ENCODE assay signal across 12 cellular contexts in the genomic region with DNA sequence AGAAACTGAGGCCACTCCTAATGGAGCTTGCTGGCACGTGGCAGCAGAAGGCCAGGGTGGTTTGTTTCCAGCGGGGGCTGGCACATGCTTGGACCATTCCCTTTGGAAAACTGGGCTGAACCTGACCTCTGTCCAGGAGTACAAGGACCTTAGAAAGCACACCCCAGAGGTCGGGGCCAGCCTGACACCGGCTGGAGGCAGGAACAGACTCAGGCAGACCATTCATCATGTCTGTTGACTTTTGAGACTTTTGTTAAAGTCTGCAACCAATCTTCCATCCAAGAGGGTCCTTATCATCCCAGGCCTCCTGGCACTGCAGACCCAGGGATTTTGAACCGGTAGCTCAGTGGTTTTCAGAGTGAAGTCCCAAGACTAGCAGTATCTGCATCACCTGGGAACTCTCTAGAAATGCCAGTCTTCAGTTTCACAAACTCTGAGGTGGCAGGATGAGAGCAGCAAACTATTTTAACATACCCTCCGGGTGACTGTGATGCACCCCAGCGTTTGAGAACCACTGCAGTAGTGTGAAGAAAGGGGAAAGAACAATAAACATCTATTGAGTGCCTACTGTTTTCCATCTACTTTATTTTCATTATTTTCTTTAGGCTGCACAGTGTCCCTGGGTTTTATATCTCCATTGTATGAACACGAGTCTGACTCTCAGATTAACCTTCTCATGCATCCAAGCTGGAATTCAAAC.
DNase-seq lines count a peak whose midpoint lies in the region; ATAC-seq lines count a peak whose summit lies in the region.
"Had no signal": no experiment of that assay in that cellular context is flagged by ENCODE, and none has a peak within 500 bp of the region (broad histone marks: within the 10 kb centered on the region; RNA-seq: fewer than 3 reads in every experiment).

No MANE protein-coding gene starts in this region.

- H3K27ac Mint-ChIP-seq in activated CD4-positive, alpha-beta T cell treated with anti-CD3 and anti-CD28 coated beads, Interleukin-2, amount 10 ng/mL, durations not matched to agents 7 days and 5 days: peak overlapping the region; percentile 89
- peak overlapping the region; percentile 95 for H3K27ac Mint-ChIP-seq in activated CD4-positive, alpha-beta memory T cell treated with anti-CD3 and anti-CD28 coated beads, Interleukin-2, amount 10 ng/mL, durations not matched to agents 7 days and 5 days

- peaks cover 3% of the 10 kb centered on the region for H3K36me3 Mint-ChIP-seq in activated CD4-positive, alpha-beta T cell treated with anti-CD3 and anti-CD28 coated beads, Interleukin-2, amount 10 ng/mL, durations not matched to agents 7 days and 5 days (ENCODE audit: low read depth)
- no peaks in the 10 kb centered on the region for H3K36me3 Mint-ChIP-seq in activated CD4-positive, alpha-beta memory T cell treated with anti-CD3 and anti-CD28 coated beads, Interleukin-2, amount 10 ng/mL, durations not matched to agents 7 days and 5 days (ENCODE audit: low read depth)

- POLR2A ChIA-PET in activated CD4-positive, alpha-beta T cell treated with anti-CD3 and anti-CD28 coated beads, Interleukin-2, amount 10 ng/mL, durations not matched to agents 7 days and 5 days (lab: Charles Lee): interaction anchor here (0.5 kb wide), 1 partner anchor 171 kb away, joined by 9 read pairs; no protein-coding TSS in a partner anchor
- POLR2A ChIA-PET in activated CD4-positive, alpha-beta memory T cell treated with anti-CD3 and anti-CD28 coated beads, Interleukin-2, amount 10 ng/mL, durations not matched to agents 7 days and 5 days (lab: Charles Lee): no interaction called here

- no peak overlapping the region for H3K4me3 Mint-ChIP-seq in activated CD4-positive, alpha-beta T cell treated with anti-CD3 and anti-CD28 coated beads, Interleukin-2, amount 10 ng/mL, durations not matched to agents 7 days and 5 days
- no peak overlapping the region for H3K4me3 Mint-ChIP-seq in activated CD4-positive, alpha-beta memory T cell treated with anti-CD3 and anti-CD28 coated beads, Interleukin-2, amount 10 ng/mL, durations not matched to agents 7 days and 5 days

- ATAC-seq in left lobe of liver (peak; percentile 89), GM21528 (IDR thresholded peaks at IDR 0.05; ENCODE audit: low FRiP score, unreplicated experiment) (no peak), HG03457 (IDR thresholded peaks at IDR 0.05; ENCODE audit: unreplicated experiment) (no peak)
- peak; percentile 23 for ATAC-seq in stimulated activated naive CD8-positive, alpha-beta T cell treated with anti-CD3 and anti-CD28 coated beads, Interleukin-15, Interleukin-2, amounts not matched to agents 100 U/mL and 50 U/mL, for 24 hours

- H3K9me3 Mint-ChIP-seq in activated CD4-positive, alpha-beta T cell treated with anti-CD3 and anti-CD28 coated beads, Interleukin-2, amount 10 ng/mL, durations not matched to agents 7 days and 5 days: no peaks in the 10 kb centered on the region
- no peaks in the 10 kb centered on the region for H3K9me3 Mint-ChIP-seq in activated CD4-positive, alpha-beta memory T cell treated with anti-CD3 and anti-CD28 coated beads, Interleukin-2, amount 10 ng/mL, durations not matched to agents 7 days and 5 days

- DNase-seq in activated CD4-positive, alpha-beta T cell treated with anti-CD3 and anti-CD28 coated beads, Interleukin-2, amount 10 ng/mL, durations not matched to agents 7 days and 5 days: no peak
- no peak for DNase-seq in activated CD4-positive, alpha-beta T cell treated with anti-CD3 and anti-CD28 coated beads, Interleukin-2, amount 50 U/mL, for 4 hours
- DNase-seq in activated CD4-positive, alpha-beta memory T cell treated with anti-CD3 and anti-CD28 coated beads, Interleukin-2, amount 10 ng/mL, durations not matched to agents 7 days and 5 days: no peak
- peak; percentile 80 for DNase-seq in left lobe of liver (ENCODE audit: low spot score)
- no peak for DNase-seq in stimulated activated naive CD8-positive, alpha-beta T cell treated with anti-CD3 and anti-CD28 coated beads, Interleukin-15, Interleukin-2, amounts not matched to agents 100 U/mL and 50 U/mL, for 24 hours
- no peak for DNase-seq in NCI-H226
- DNase-seq: DND-41, NCI-H1436, occipital lobe, SW 1271 had no signal

- CTCF ChIA-PET in activated CD4-positive, alpha-beta T cell treated with anti-CD3 and anti-CD28 coated beads, Interleukin-2, amount 10 ng/mL, durations not matched to agents 7 days and 5 days (lab: Charles Lee): interaction anchor here (0.9 to 1.5 kb wide), 3 partner anchors 9 to 63 kb away, joined by 3 to 5 read pairs (median 3); no protein-coding TSS in a partner anchor
- CTCF ChIA-PET in activated CD4-positive, alpha-beta memory T cell treated with anti-CD3 and anti-CD28 coated beads, Interleukin-2, amount 10 ng/mL, durations not matched to agents 7 days and 5 days (lab: Charles Lee): interaction anchor here (1.3 to 1.9 kb wide), 2 partner anchors 9 to 63 kb away, joined by 4 to 7 read pairs; no protein-coding TSS in a partner anchor

- H3K27me3 Mint-ChIP-seq in activated CD4-positive, alpha-beta T cell treated with anti-CD3 and anti-CD28 coated beads, Interleukin-2, amount 10 ng/mL, durations not matched to agents 7 days and 5 days: no peaks in the 10 kb centered on the region
- no peaks in the 10 kb centered on the region for H3K27me3 Mint-ChIP-seq in activated CD4-positive, alpha-beta memory T cell treated with anti-CD3 and anti-CD28 coated beads, Interleukin-2, amount 10 ng/mL, durations not matched to agents 7 days and 5 days

- peaks cover 57% of the 10 kb centered on the region for H3K4me1 Mint-ChIP-seq in activated CD4-positive, alpha-beta T cell treated with anti-CD3 and anti-CD28 coated beads, Interleukin-2, amount 10 ng/mL, durations not matched to agents 7 days and 5 days
- peaks cover 53% of the 10 kb centered on the region for H3K4me1 Mint-ChIP-seq in activated CD4-positive, alpha-beta memory T cell treated with anti-CD3 and anti-CD28 coated beads, Interleukin-2, amount 10 ng/mL, durations not matched to agents 7 days and 5 days

Comparison
In these comparisons a context has a peak if more than half of its experiments do, and no peak if none do; other contexts are left out.
1. ATAC-seq: peak in left lobe of liver (single experiment) and stimulated activated naive CD8-positive, alpha-beta T cell treated with anti-CD3 and anti-CD28 coated beads, Interleukin-15, Interleukin-2, amounts not matched to agents 100 U/mL and 50 U/mL, for 24 hours (single experiment); none in GM21528 (single experiment) and HG03457 (single experiment).